In the genomic region with DNA sequence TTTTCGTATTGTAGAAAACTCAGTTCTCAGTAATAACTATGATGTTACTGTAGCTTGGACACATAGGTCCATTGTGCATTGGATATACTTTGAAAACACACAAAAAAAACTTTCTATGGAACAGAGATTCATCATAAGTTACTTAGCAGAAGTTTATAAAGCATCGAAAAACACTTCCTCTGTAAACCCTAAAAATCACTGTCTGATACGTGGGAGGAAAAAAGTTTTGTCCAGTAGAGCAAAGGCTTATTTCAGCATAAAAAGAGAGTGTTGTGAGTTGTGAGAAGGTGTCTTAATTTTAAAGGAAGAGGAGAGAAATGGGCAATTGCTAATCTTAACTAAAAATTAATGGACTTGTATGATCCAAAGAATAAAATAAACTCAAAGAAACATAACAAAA, we compare ENCODE assay signal across 27 cellular contexts.
A peak's percentile ranks its signal among the peaks of the same experiment; 100 is the strongest.
DNase-seq lines count a peak whose midpoint lies in the region; ATAC-seq and TF ChIP-seq lines count a peak whose summit lies in the region.
"Had no signal": no experiment of that assay in that cellular context is flagged by ENCODE, and none has a peak within 500 bp of the region (broad histone marks: within the 10 kb centered on the region; RNA-seq: fewer than 3 reads in every experiment).

No MANE protein-coding gene starts in this region.

- H3K36me3 ChIP-seq in CD8-positive, alpha-beta T cell (ENCODE audit: insufficient read depth, low read length): no peaks in the 10 kb centered on the region
- H3K36me3 ChIP-seq in endodermal cell (ENCODE audit: control insufficient read depth, insufficient read depth, low read length): no peaks in the 10 kb centered on the region
- H3K36me3 ChIP-seq: BLaER1, tibial artery, WERI-Rb-1 had no signal

- H3K4me1 Mint-ChIP-seq in naive B cell (peaks cover 24 to 55% (median 41%) of the 10 kb centered on the region in 3 donors), endodermal cell (peaks cover 16% of the 10 kb centered on the region)
- H3K4me1 Mint-ChIP-seq in CD8-positive, alpha-beta T cell (ENCODE audit: low read depth): no peaks in the 10 kb centered on the region
- H3K4me1 Mint-ChIP-seq: activated CD4-positive, alpha-beta T cell treated with anti-CD3 and anti-CD28 coated beads, Interleukin-2, amount 10 ng/mL, durations not matched to agents 7 days and 5 days had no signal

- peak; percentile 46 for ATAC-seq in GM19395 (IDR thresholded peaks at IDR 0.05; ENCODE audit: unreplicated experiment)
- peak; percentile 47 to 54 for ATAC-seq in naive B cell (ENCODE audit: low read depth in 2 of 2)
- no peak for ATAC-seq in CD8-positive, alpha-beta T cell
- ATAC-seq: activated T-cell treated with anti-CD3 and anti-CD28 coated beads, Interleukin-2, amount 50 U/mL, for 4 hours had no signal

- H3K4me3 ChIP-seq in CD8-positive, alpha-beta T cell (ENCODE audit: low read depth, low read length): no peak overlapping the region
- no peak overlapping the region for H3K4me3 ChIP-seq in endodermal cell (ENCODE audit: low read length)
- H3K4me3 ChIP-seq: BLaER1, tibial artery had no signal

- intact Hi-C loops in CD8-positive, alpha-beta T cell (cut with DNase I, micrococcal nuclease): no loop called here

- H3K27ac ChIP-seq in CD8-positive, alpha-beta T cell (ENCODE audit: low read depth, low read length): no peak overlapping the region
- H3K27ac ChIP-seq in endodermal cell (ENCODE audit: low read depth, low read length): no peak overlapping the region
- H3K27ac ChIP-seq: BLaER1, tibial artery, WERI-Rb-1 had no signal

- CTCF ChIA-PET in CD8-positive, alpha-beta T cell (lab: Charles Lee): no interaction called here

- H3K27ac Mint-ChIP-seq in naive B cell (peak overlapping the region; percentile 57 to 92 (median 78)), endodermal cell (no peak overlapping the region)
- H3K27ac Mint-ChIP-seq in CD8-positive, alpha-beta T cell: no peak overlapping the region
- H3K27ac Mint-ChIP-seq: activated CD4-positive, alpha-beta T cell treated with anti-CD3 and anti-CD28 coated beads, Interleukin-2, amount 10 ng/mL, durations not matched to agents 7 days and 5 days; H9; nephron had no signal

- in situ Hi-C loops in ACHN (cut with HindIII; ENCODE audit: low pct_ligation_motif_present, low pct_unique_long_range_greater_than_20kb, low sequenced_read_pairs): no loop called here

- no peaks in the 10 kb centered on the region for H3K9me3 ChIP-seq in CD8-positive, alpha-beta T cell (ENCODE audit: low read length)
- H3K9me3 ChIP-seq in endodermal cell (ENCODE audit: control insufficient read depth, low read length): peaks cover 10% of the 10 kb centered on the region
- H3K9me3 ChIP-seq: BLaER1, tibial artery had no signal

- POLR2A ChIA-PET in CD8-positive, alpha-beta T cell (lab: Charles Lee): no interaction called here

- no peak for TF ChIP-seq CTCF in CD8-positive, alpha-beta T cell (IDR thresholded peaks at IDR 0.05)
- TF ChIP-seq CTCF in endodermal cell (conservative IDR thresholded peaks at IDR 0.05): no peak

- no peak overlapping the region for H3K9ac ChIP-seq in endodermal cell (ENCODE audit: extremely low read depth, low read length, poor library complexity, severe bottlenecking)
- H3K9ac ChIP-seq: BLaER1 had no signal

- H3K4me1 ChIP-seq in CD8-positive, alpha-beta T cell (ENCODE audit: insufficient read depth, low read length): no peaks in the 10 kb centered on the region
- peaks cover 5% of the 10 kb centered on the region for H3K4me1 ChIP-seq in endodermal cell (ENCODE audit: control insufficient read depth, insufficient read depth, low read length)
- H3K4me1 ChIP-seq: Caco-2, tibial artery had no signal

- H3K9me3 Mint-ChIP-seq in naive B cell (peaks cover 0 to 3% (median 0%) of the 10 kb centered on the region in 7 donors), endodermal cell (no peaks in the 10 kb centered on the region)
- H3K9me3 Mint-ChIP-seq in CD8-positive, alpha-beta T cell: no peaks in the 10 kb centered on the region
- H3K9me3 Mint-ChIP-seq: activated CD4-positive, alpha-beta T cell treated with anti-CD3 and anti-CD28 coated beads, Interleukin-2, amount 10 ng/mL, durations not matched to agents 7 days and 5 days; activated T-cell treated with anti-CD3 and anti-CD28 coated beads, Interleukin-2, amount 50 U/mL, for 4 hours; H9; nephron had no signal

- H3K4me3 Mint-ChIP-seq in naive B cell (peak overlapping the region; percentile 0 to 78 (median 64)), endodermal cell (no peak overlapping the region)
- no peak overlapping the region for H3K4me3 Mint-ChIP-seq in CD8-positive, alpha-beta T cell
- H3K4me3 Mint-ChIP-seq: activated CD4-positive, alpha-beta T cell treated with anti-CD3 and anti-CD28 coated beads, Interleukin-2, amount 10 ng/mL, durations not matched to agents 7 days and 5 days; activated T-cell treated with anti-CD3 and anti-CD28 coated beads, Interleukin-2, amount 50 U/mL, for 4 hours; H9; nephron had no signal

- no peaks in the 10 kb centered on the region for H3K27me3 ChIP-seq in CD8-positive, alpha-beta T cell (ENCODE audit: insufficient read depth, low read length)
- no peaks in the 10 kb centered on the region for H3K27me3 ChIP-seq in endodermal cell (ENCODE audit: control insufficient read depth, insufficient read depth, low read length, poor library complexity, severe bottlenecking)
- H3K27me3 ChIP-seq: BLaER1, tibial artery had no signal

- H3K36me3 Mint-ChIP-seq in naive B cell (no peaks in the 10 kb centered on the region), endodermal cell (ENCODE audit: low read depth) (no peaks in the 10 kb centered on the region)
- H3K36me3 Mint-ChIP-seq in CD8-positive, alpha-beta T cell: no peaks in the 10 kb centered on the region

- DNase-seq in CD1c-positive myeloid dendritic cell (ENCODE audit: extremely low spot score) (peak; percentile 63), OCI-M1 (lab: John Stamatoyannopoulos, UW) (peak; percentile 22), naive B cell (no peak), SIG-M5 treated with dmso at 0.1 percent for 504 hours (lab: John Stamatoyannopoulos, UW; ENCODE audit: unreplicated experiment) (no peak), endodermal cell (no peak), ACHN (no peak)
- DNase-seq in CD8-positive, alpha-beta T cell: no peak
- DNase-seq: activated CD4-positive, alpha-beta T cell treated with anti-CD3 and anti-CD28 coated beads, Interleukin-2, amount 10 ng/mL, durations not matched to agents 7 days and 5 days; activated gamma-delta T cell treated with Interleukin-2 at 50 U/mL for 16 hours; activated T-cell treated with anti-CD3 and anti-CD28 coated beads, Interleukin-2, amount 50 U/mL, for 4 hours; Caco-2; caudate nucleus; DMS79 treated with DMSO at 0.1 percent for 48 hours; H9; NCI-H1092 treated with DMSO at 0.1 percent for 48 hours; NCI-H2029; NCI-H2227 treated with DMSO at 0.1 percent for 48 hours; NCI-H69; stimulated activated CD4-positive, alpha-beta T cell treated with anti-CD3 and anti-CD28 coated beads, Interleukin-1b, Interleukin-23, amount 100 ng/mL, for 48 hours; stimulated activated CD8-positive, alpha-beta memory T cell treated with anti-CD3 and anti-CD28 coated beads, Interleukin-4, amount 100 ng/mL, for 48 hours; T-helper 9 cell; tibial artery; WERI-Rb-1 had no signal

- WGBS in endodermal cell (ENCODE audit: insufficient coverage in 1 of 2, insufficient read length in 1 of 2), 2 experiments: 79 to 80% methylated on average over 1 to 3 of the region's 3 CpGs

- H3K27me3 Mint-ChIP-seq in naive B cell: no peaks in the 10 kb centered on the region
- no peaks in the 10 kb centered on the region for H3K27me3 Mint-ChIP-seq in CD8-positive, alpha-beta T cell (ENCODE audit: low read depth)
- H3K27me3 Mint-ChIP-seq in endodermal cell (ENCODE audit: insufficient read depth): no peaks in the 10 kb centered on the region
- H3K27me3 Mint-ChIP-seq: dendritic cell treated with granulocyte-macrophage colony-stimulating factor and Interleukin-4, amounts not matched to agents 40 ng/mL and 50 ng/mL, for 4 days had no signal

Comparison
In these comparisons a context has a peak if more than half of its experiments do, and no peak if none do; other contexts are left out.
1. DNase-seq: peak in CD1c-positive myeloid dendritic cell (single experiment) and OCI-M1 (single experiment); none in naive B cell (single experiment), CD8-positive, alpha-beta T cell (0 of 7), SIG-M5 treated with dmso at 0.1 percent for 504 hours (single experiment), endodermal cell (single experiment) and ACHN (single experiment).
2. H3K27ac Mint-ChIP-seq: peak in naive B cell (6 of 6); none in CD8-positive, alpha-beta T cell (single experiment) and endodermal cell (single experiment).
3. H3K4me3 Mint-ChIP-seq: peak in naive B cell (8 of 8); none in CD8-positive, alpha-beta T cell (single experiment) and endodermal cell (single experiment).